24 cellular contexts compared by ENCODE assay signal in the genomic region with DNA sequence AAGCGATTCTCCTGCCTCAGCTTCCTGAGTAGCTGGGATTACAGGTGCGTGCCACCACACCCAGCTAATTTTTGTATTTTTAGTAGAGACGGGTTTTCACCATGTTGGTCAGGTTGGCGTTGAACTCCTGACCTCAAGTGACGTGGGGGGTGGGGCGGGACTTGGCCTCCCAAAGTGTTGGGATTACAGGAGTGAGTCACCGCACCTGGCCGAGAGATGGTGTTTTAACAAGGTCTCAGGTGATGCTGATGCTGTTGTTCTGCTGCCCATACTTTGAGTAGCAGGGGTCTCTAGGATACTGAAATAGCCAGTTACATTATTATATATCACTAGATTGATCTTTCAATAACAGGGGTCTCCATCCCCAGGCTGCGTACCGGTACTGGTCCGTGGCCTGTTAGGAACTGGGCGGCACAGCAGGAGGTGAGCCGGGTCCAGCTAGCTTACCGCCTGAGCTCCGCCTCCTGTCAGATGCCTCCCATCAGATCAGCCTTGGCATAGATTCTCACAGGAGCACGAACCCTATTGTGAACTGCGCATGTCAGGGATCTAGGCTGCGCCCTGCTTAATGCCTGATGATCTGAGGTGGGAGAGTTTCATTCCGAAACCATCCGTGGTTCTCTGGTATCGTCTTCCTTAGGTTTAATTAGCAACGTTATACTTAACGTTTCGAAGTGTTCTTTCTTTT. TPM values are rescaled to one million over a fixed set of nuclear protein-coding genes. Genes with fewer than 3 reads are reported as not detected.
DNase-seq lines count a peak whose midpoint lies in the region; FAIRE-seq and TF ChIP-seq lines count a peak whose summit lies in the region.
"Had no signal": no experiment of that assay in that cellular context is flagged by ENCODE, and none has a peak within 500 bp of the region (broad histone marks: within the 10 kb centered on the region; RNA-seq: fewer than 3 reads in every experiment).

No MANE protein-coding gene starts in this region.

- H3K36me3 ChIP-seq in H7 (replicated peaks; ENCODE audit: control insufficient read depth, insufficient read depth, low read length) (no peaks in the 10 kb centered on the region), H1 (ENCODE audit: control insufficient read depth in 2 of 4, insufficient read depth in 4 of 4, low read length in 3 of 4) (no peaks in the 10 kb centered on the region), testis (ENCODE audit: low read depth, missing control alignments) (no peaks in the 10 kb centered on the region)

- H4K8ac ChIP-seq in H1 (ENCODE audit: extremely low read depth, insufficient read depth, low read length) = no peak overlapping the region; the same call in 1 of the 2 replicates

- TF ChIP-seq POLR2A in H1 (IDR thresholded peaks at IDR 0.05; ENCODE audit: control extremely low read depth in 1 of 2, low read depth in 2 of 2, low read length in 2 of 2) = no peak
- TF ChIP-seq POLR2A in testis (IDR thresholded peaks at IDR 0.05) = no peak

- H3K4me2 ChIP-seq in H1 (ENCODE audit: insufficient read depth in 1 of 2, low read depth in 2 of 2, low read length in 2 of 2) = no peak overlapping the region

- H2BK12ac ChIP-seq in H1 (ENCODE audit: low read depth, low read length) = no peak overlapping the region

- CTCF ChIA-PET in H1 (lab: Charles Lee; ENCODE audit: partially characterized antibody) = interaction anchor here (1.1 to 2.3 kb wide), 2 partner anchors 10 to 187 kb away, joined by 3 to 11 read pairs; no protein-coding TSS in a partner anchor
- CTCF ChIA-PET in activated naive CD4-positive, alpha-beta T cell treated with anti-CD3 and anti-CD28 coated beads for 36 hours (lab: Charles Lee) = interaction anchor here (1.0 kb wide), 1 partner anchor 11 kb away, joined by 3 read pairs; no protein-coding TSS in a partner anchor

- FAIRE-seq in H1 (lab: Jason Lieb, UNC) = no peak
- FAIRE-seq: A204.1 had no signal

- H2BK15ac ChIP-seq in H1 (ENCODE audit: low read length) = no peak overlapping the region

- H3K4me3 ChIP-seq in H7 (ENCODE audit: insufficient read depth, low read depth, low read length) (no peak overlapping the region), H1 (ENCODE audit: extremely low read depth in 1 of 4, insufficient read depth in 2 of 4, low read depth in 3 of 4, low read length in 4 of 4) (no peak overlapping the region), testis (no peak overlapping the region)
- H3K4me3 ChIP-seq: SK-N-MC had no signal

- H2BK120ac ChIP-seq in H1 (replicated peaks; ENCODE audit: low read depth, low read length) = no peak overlapping the region

- no peaks in the 10 kb centered on the region for H3K27me3 ChIP-seq in H7 (ENCODE audit: control insufficient read depth, insufficient read depth, low read length)
- no peaks in the 10 kb centered on the region for H3K27me3 ChIP-seq in H1 (replicated peaks in 1 of 4; ENCODE audit: control insufficient read depth in 3 of 4, extremely low read depth in 1 of 4, insufficient read depth in 3 of 4, low read length in 3 of 4)
- no peaks in the 10 kb centered on the region for H3K27me3 ChIP-seq in testis

- no peak overlapping the region for H2BK5ac ChIP-seq in H1 (ENCODE audit: low read depth, low read length)

- no peaks in the 10 kb centered on the region for H4K20me1 ChIP-seq in H1 (replicated peaks in 1 of 2; ENCODE audit: control insufficient read depth in 1 of 2, insufficient read depth in 2 of 2, low read length in 2 of 2)

- intact Hi-C loops in testis (cut with DNase I; ENCODE audit: low total_unique reads) = no loop called here
- intact Hi-C loops in activated naive CD4-positive, alpha-beta T cell treated with anti-CD3 and anti-CD28 coated beads for 36 hours (cut with micrococcal nuclease) = no loop called here

- no peaks in the 10 kb centered on the region for H3K36me3 Mint-ChIP-seq in activated naive CD4-positive, alpha-beta T cell treated with anti-CD3 and anti-CD28 coated beads for 36 hours (ENCODE audit: low read depth)
- H3K36me3 Mint-ChIP-seq: CD8-positive, alpha-beta memory T cell had no signal

- DNase-seq in H7 (peak; percentile 16), NCI-H2196 (lab: John Stamatoyannopoulos, UW; ENCODE audit: unreplicated experiment) (peak; percentile 81), H1 (ENCODE audit: low read depth in 1 of 2, low spot score in 2 of 2) (no peak), testis (peak; percentile 56), GM13977 (ENCODE audit: low spot score) (no peak), kidney tubule cell (ENCODE audit: low spot score) (no peak)
- DNase-seq in activated naive CD4-positive, alpha-beta T cell treated with anti-CD3 and anti-CD28 coated beads for 36 hours = no peak
- DNase-seq: CD8-positive, alpha-beta memory T cell; DMS53; GF-D8; HCEC 1CT; KG1; NCI-H1092; NCI-H1436; NCI-H187 treated with DMSO at 0.1 percent for 48 hours; NCI-H446 treated with DMSO at 0.1 percent for 48 hours; NCI-H526 treated with DMSO at 0.1 percent for 48 hours; SHP77 treated with DMSO at 0.1 percent for 48 hours; SW 1271 had no signal

- no peak for TF ChIP-seq RAD21 in H1 (IDR thresholded peaks at IDR 0.05 in 1 of 2, conservative IDR thresholded peaks at IDR 0.05 in 1 of 2; ENCODE audit: low read depth in 2 of 2, low read length in 2 of 2)

- no peak overlapping the region for H3K27ac Mint-ChIP-seq in activated naive CD4-positive, alpha-beta T cell treated with anti-CD3 and anti-CD28 coated beads for 36 hours
- H3K27ac Mint-ChIP-seq: CD8-positive, alpha-beta memory T cell had no signal

- H4K5ac ChIP-seq in H1 (ENCODE audit: insufficient read length, low read depth, low read length) = no peak overlapping the region

- H2AFZ ChIP-seq in H1 (ENCODE audit: low read length) = no peak overlapping the region

- TF ChIP-seq CTCF in H1 (IDR thresholded peaks at IDR 0.05; ENCODE audit: control extremely low read depth in 1 of 3, insufficient read depth in 1 of 3, low read depth in 1 of 3, low read length in 3 of 3) = no peak
- no peak for TF ChIP-seq CTCF in testis (IDR thresholded peaks at IDR 0.05)
- no peak for TF ChIP-seq CTCF in GM13977 (IDR thresholded peaks at IDR 0.05; ENCODE audit: extremely low read depth, insufficient read depth, missing control alignments)

- H3K4ac ChIP-seq in H1 (replicated peaks; ENCODE audit: insufficient read length, low read depth, low read length) = no peak overlapping the region

- no peak overlapping the region for H3K14ac ChIP-seq in H1 (ENCODE audit: insufficient read length)

- H3K56ac ChIP-seq in H1 (replicated peaks; ENCODE audit: insufficient read length, low read depth, low read length) = no peak overlapping the region

- H3K4me1 Mint-ChIP-seq in activated naive CD4-positive, alpha-beta T cell treated with anti-CD3 and anti-CD28 coated beads for 36 hours (ENCODE audit: low read depth) = no peaks in the 10 kb centered on the region
- H3K4me1 Mint-ChIP-seq: CD8-positive, alpha-beta memory T cell had no signal

- H3K23me2 ChIP-seq in H1 (ENCODE audit: low read depth, low read length) = no peaks in the 10 kb centered on the region

- H4K91ac ChIP-seq in H1 (replicated peaks; ENCODE audit: insufficient read length, low read length) = no peak overlapping the region

- no peaks in the 10 kb centered on the region for H3K79me2 ChIP-seq in H1 (ENCODE audit: control insufficient read depth in 1 of 2, insufficient read depth in 2 of 2, low read length in 2 of 2)

- H3K4me1 ChIP-seq in H1 (replicated peaks in 1 of 4; ENCODE audit: control insufficient read depth in 3 of 4, insufficient read depth in 4 of 4, low read length in 3 of 4) = no peaks in the 10 kb centered on the region
- no peaks in the 10 kb centered on the region for H3K4me1 ChIP-seq in testis

- H3K27me3 Mint-ChIP-seq in activated naive CD4-positive, alpha-beta T cell treated with anti-CD3 and anti-CD28 coated beads for 36 hours (ENCODE audit: low read depth) = peaks cover 16% of the 10 kb centered on the region

- H3K9me3 ChIP-seq in H1 (ENCODE audit: insufficient read depth in 2 of 2, low read depth in 1 of 2, low read length in 1 of 2) = no peaks in the 10 kb centered on the region
- no peaks in the 10 kb centered on the region for H3K9me3 ChIP-seq in testis

- POLR2A ChIA-PET in H1 (lab: Charles Lee; ENCODE audit: partially characterized antibody) = no interaction called here

- H2AK5ac ChIP-seq in H1 (ENCODE audit: low read depth, low read length) = no peak overlapping the region

- H3K23ac ChIP-seq in H1 (ENCODE audit: insufficient read length) = no peak overlapping the region

- in situ Hi-C loops in GM13977 (cut with MboI; ENCODE audit: low pct_unique_long_range_greater_than_20kb, low sequenced_read_pairs, unreplicated experiment) = loop anchor here (25.0 kb wide), 1 partner anchor 184 kb away; no protein-coding TSS in a partner anchor

- no peak overlapping the region for H3K4me3 Mint-ChIP-seq in activated naive CD4-positive, alpha-beta T cell treated with anti-CD3 and anti-CD28 coated beads for 36 hours
- H3K4me3 Mint-ChIP-seq: CD8-positive, alpha-beta memory T cell had no signal

- no peaks in the 10 kb centered on the region for H3K9me3 Mint-ChIP-seq in activated naive CD4-positive, alpha-beta T cell treated with anti-CD3 and anti-CD28 coated beads for 36 hours
- H3K9me3 Mint-ChIP-seq: CD8-positive, alpha-beta memory T cell had no signal

- no peak overlapping the region for H3K9ac ChIP-seq in H1 (replicated peaks in 1 of 4; ENCODE audit: extremely low read depth in 1 of 4, low read depth in 3 of 4, low read length in 3 of 4)

- 87% methylated on average over 22 of the region's 24 CpGs; no CpG with 5 or more reads in 1 of the 2 experiments for WGBS in H1 (ENCODE audit: extremely low coverage in 1 of 2, insufficient coverage in 1 of 2, insufficient read length in 1 of 2, insufficient replicate concordance in 2 of 2, low coverage in 1 of 2, low lambda C conversion rate in 2 of 2, missing lambda C conversion rate in 1 of 2), 2 experiments
- WGBS in testis, 2 donors = 67 to 68% methylated on average over 16 to 24 of the region's 24 CpGs

- no peak overlapping the region for H2BK20ac ChIP-seq in H1 (ENCODE audit: low read length)

- no peak overlapping the region for H3K18ac ChIP-seq in H1 (ENCODE audit: extremely low read depth, low read length)

- H3K27ac ChIP-seq in H1 (ENCODE audit: low read depth, low read length) = no peak overlapping the region
- H3K27ac ChIP-seq in testis = no peak overlapping the region
- H3K27ac ChIP-seq: C4-2B, RWPE1, SK-N-MC had no signal

- TF ChIP-seq EP300 in H1 (IDR thresholded peaks at IDR 0.05; ENCODE audit: borderline replicate concordance in 1 of 2, low read depth in 2 of 2, low read length in 2 of 2) = no peak

- H3K79me1 ChIP-seq in H1 (ENCODE audit: low read depth, low read length) = no peaks in the 10 kb centered on the region

RNA-seq across cellular contexts. Expression of a gene that starts 48.3 kb away (rescaled TPM):
- not detected in 2 replicates for total RNA-seq in H7 (2014; rRNA removed; shearing (Covaris generic))
- not detected in 2 replicates for total RNA-seq in H1 (2021; fragmentation: NEBNext Ultra II Directional; extraction: Animal tissue kit (Norgen Biotek cat#: 25700))
- not detected in 2 replicates for polyA plus RNA-seq in H1 (2011; rRNA removed)
- polyA plus RNA-seq in H1 (2011; cell fraction: cytosol; rRNA removed) = not detected
- not detected for polyA plus RNA-seq in H1 (2011; cell fraction: nucleus; rRNA removed)
- polyA plus RNA-seq in H1 (2012, experiment 1 of 2) = not detected in 4 replicates
- polyA plus RNA-seq in H1 (2012, experiment 2 of 2) = not detected
- polyA plus RNA-seq in H1 (2013, experiment 1 of 2) = not detected
- polyA plus RNA-seq in H1 (2013, experiment 2 of 2) = not detected
- polyA minus RNA-seq in H1 (2011; rRNA and poly(A)+ RNA removed) = not detected in 2 replicates
- polyA minus RNA-seq in H1 (2011; cell fraction: cytosol; rRNA and poly(A)+ RNA removed) = not detected
- polyA minus RNA-seq in H1 (2011; cell fraction: nucleus; rRNA and poly(A)+ RNA removed) = not detected
- total RNA-seq in testis = 1 to 10 TPM; 1.2 to 5.9 TPM
- polyA plus RNA-seq in testis (ENCODE audit: insufficient read depth, low read depth, low replicate concordance) = 0.58 TPM
- total RNA-seq in activated naive CD4-positive, alpha-beta T cell treated with anti-CD3 and anti-CD28 coated beads for 36 hours = not detected
- total RNA-seq: CD8-positive, alpha-beta memory T cell; T-helper 2 cell treated with Interferon-gamma antibody and Interleukin-4, amounts not matched to agents 100 ng/mL and 5 ng/mL, for 36 hours had no signal
- polyA plus RNA-seq: CD8-positive, alpha-beta memory T cell had no signal

Comparison
In these comparisons a context has a peak if more than half of its experiments do, and no peak if none do; other contexts are left out.
1. DNase-seq: peak in H7 (single experiment), NCI-H2196 (single experiment) and testis (single experiment); none in H1 (0 of 2), GM13977 (single experiment), kidney tubule cell (single experiment) and activated naive CD4-positive, alpha-beta T cell treated with anti-CD3 and anti-CD28 coated beads for 36 hours (single experiment).